1 cellular context compared by ENCODE assay signal in genomic region chr2:238081561-238081960, GRCh38.
TF ChIP-seq lines count a peak whose summit lies in the region.

No MANE protein-coding gene starts in this region.

TF ChIP-seq in HepG2, 621 proteins besides CTCF, POLR2A, EP300 and RAD21:
- TF ChIP-seq SETDB1 (CRISPR knock-in tag; IDR thresholded peaks at IDR 0.05; ENCODE audit: borderline replicate concordance), result 0 out of 2 replicates have a peak, but pooled peaks have one; percentile 27
- no peak for TF ChIP-seq CEBPG (CRISPR knock-in tag; IDR thresholded peaks at IDR 0.05)
- 0 out of 2 replicates have a peak, but pooled peaks have one; percentile 29 for TF ChIP-seq ZNF776 (CRISPR knock-in tag; IDR thresholded peaks at IDR 0.05)
- no peak for TF ChIP-seq SP2 (CRISPR knock-in tag; IDR thresholded peaks at IDR 0.05)
- TF ChIP-seq ZSCAN5A (CRISPR knock-in tag; IDR thresholded peaks at IDR 0.05; ENCODE audit: borderline replicate concordance), result no peak
- no peak for TF ChIP-seq IRF2 (CRISPR knock-in tag; IDR thresholded peaks at IDR 0.05)
- TF ChIP-seq KMT2A (CRISPR knock-in tag; IDR thresholded peaks at IDR 0.05), result no peak
- TF ChIP-seq HNF1B (CRISPR knock-in tag; IDR thresholded peaks at IDR 0.05), result no peak
- peak; percentile 26; the same call in 1 of the 2 replicates for TF ChIP-seq ZNF687 (CRISPR knock-in tag; IDR thresholded peaks at IDR 0.05)
- no peak for TF ChIP-seq ZSCAN29 (CRISPR knock-in tag; conservative IDR thresholded peaks at IDR 0.05)
- no peak for TF ChIP-seq NPAS2 (CRISPR knock-in tag; IDR thresholded peaks at IDR 0.05; ENCODE audit: borderline replicate concordance)
- TF ChIP-seq NAIF1 (CRISPR knock-in tag; IDR thresholded peaks at IDR 0.05; ENCODE audit: borderline replicate concordance), result no peak
TF ChIP-seq in HepG2: peak in this region for 3.
